ENCODE assay signal across 12 cellular contexts in the genomic region with DNA sequence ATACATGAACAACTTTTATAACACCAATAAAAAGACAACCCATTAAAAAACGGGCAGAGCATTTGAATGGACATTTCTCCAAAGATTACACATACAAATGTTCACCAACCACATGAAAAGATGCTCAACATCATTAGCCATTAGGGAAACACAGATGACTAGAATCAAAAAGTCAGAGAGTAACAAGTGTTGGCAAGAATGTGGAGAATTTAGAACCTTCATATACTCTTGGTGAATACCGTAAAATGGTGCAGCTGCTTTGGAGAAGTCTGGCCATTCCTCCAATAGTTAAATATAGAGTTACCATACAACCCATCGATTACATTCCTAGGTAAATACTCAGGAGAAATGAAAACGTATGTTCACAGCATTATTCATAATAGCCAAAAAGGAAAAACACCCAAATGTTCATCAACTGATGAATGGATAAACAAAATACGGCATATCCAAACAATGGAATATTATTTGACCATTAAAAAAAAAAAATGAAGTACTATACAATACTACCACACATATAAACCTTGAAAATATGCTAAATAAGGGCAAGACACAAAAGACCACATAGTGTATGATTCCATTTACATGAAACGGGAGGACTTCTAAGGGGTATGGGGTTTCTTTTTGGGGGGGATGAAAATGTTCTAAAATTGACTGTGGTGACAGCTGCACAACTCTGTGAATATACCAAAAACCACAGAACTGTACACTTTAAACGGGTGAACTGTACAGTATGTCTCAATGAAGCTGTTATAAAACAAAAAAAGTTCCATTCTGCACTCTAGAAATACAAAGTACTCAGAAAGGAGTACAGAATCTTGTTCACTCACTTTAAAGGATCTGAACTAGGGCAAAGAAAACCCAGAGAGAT. TPM values are rescaled to one million over a fixed set of nuclear protein-coding genes. Genes with fewer than 3 reads are reported as not detected.
DNase-seq lines count a peak whose midpoint lies in the region; ATAC-seq, FAIRE-seq and TF ChIP-seq lines count a peak whose summit lies in the region.
"Had no signal": no experiment of that assay in that cellular context is flagged by ENCODE, and none has a peak within 500 bp of the region (broad histone marks: within the 10 kb centered on the region; RNA-seq: fewer than 3 reads in every experiment).

No MANE protein-coding gene starts in this region.

- H3K4me1 ChIP-seq in A549 (peaks cover 70% of the 10 kb centered on the region), Loucy (ENCODE audit: insufficient read depth, low read length, poor library complexity, severe bottlenecking) (peaks cover 66% of the 10 kb centered on the region), endothelial cell of umbilical vein (ENCODE audit: control insufficient read depth, extremely low read depth, insufficient read depth, low read length) (peaks cover 45% of the 10 kb centered on the region)

- peaks cover 55% of the 10 kb centered on the region for H3K4me1 Mint-ChIP-seq in stimulated activated effector memory CD8-positive, alpha-beta T cell treated with anti-CD3 and anti-CD28 coated beads, Interleukin-12 subunit alpha, Interleukin-12 subunit beta, amount 100 ng/mL, for 72 hours
- peaks cover 44% of the 10 kb centered on the region for H3K4me1 Mint-ChIP-seq in activated T-cell treated with anti-CD3 and anti-CD28 coated beads, Interleukin-2, amount 50 U/mL, for 4 hours (ENCODE audit: low read depth)

- H3K9me3 Mint-ChIP-seq in stimulated activated effector memory CD8-positive, alpha-beta T cell treated with anti-CD3 and anti-CD28 coated beads, Interleukin-12 subunit alpha, Interleukin-12 subunit beta, amount 100 ng/mL, for 72 hours = no peaks in the 10 kb centered on the region
- H3K9me3 Mint-ChIP-seq in activated T-cell treated with anti-CD3 and anti-CD28 coated beads, Interleukin-2, amount 50 U/mL, for 4 hours = no peaks in the 10 kb centered on the region

- dilution Hi-C loops in endothelial cell of umbilical vein (cut with MboI; ENCODE audit: extremely low pct_ligation_motif_present, low sequenced_read_pairs) = no loop called here

- intact Hi-C loops in endothelial cell of umbilical vein (cut with micrococcal nuclease) = no loop called here

- no TSS peak for BruUV-seq in endothelial cell of umbilical vein (replicated peaks; lab: Mats Ljungman, UMichigan)

- H3K4me2 ChIP-seq in A549 (peak overlapping the region; percentile 93), Loucy (ENCODE audit: low read depth, low read length, poor library complexity, severe bottlenecking) (peak overlapping the region; percentile 87), endothelial cell of umbilical vein (ENCODE audit: insufficient read depth, low read length) (peak overlapping the region; percentile 99), neural cell (ENCODE audit: low read length) (peak overlapping the region; percentile 90)

- WGBS in A549 (ENCODE audit: missing lambda C conversion rate) = 67% methylated on average over 7 of the region's 7 CpGs

- H2AFZ ChIP-seq in Loucy (ENCODE audit: low read length) (no peak overlapping the region), endothelial cell of umbilical vein (ENCODE audit: low read depth, low read length) (no peak overlapping the region), neural cell (ENCODE audit: low read depth, low read length) (no peak overlapping the region)

- H3K27me3 Mint-ChIP-seq in activated T-cell treated with anti-CD3 and anti-CD28 coated beads, Interleukin-2, amount 50 U/mL, for 4 hours (ENCODE audit: low read depth) = no peaks in the 10 kb centered on the region
- H3K27me3 Mint-ChIP-seq: activated CD4-positive, alpha-beta T cell treated with anti-CD3 and anti-CD28 coated beads for 36 hours had no signal

- no peak overlapping the region for H3K27ac Mint-ChIP-seq in stimulated activated effector memory CD8-positive, alpha-beta T cell treated with anti-CD3 and anti-CD28 coated beads, Interleukin-12 subunit alpha, Interleukin-12 subunit beta, amount 100 ng/mL, for 72 hours
- H3K27ac Mint-ChIP-seq: activated CD4-positive, alpha-beta T cell treated with anti-CD3 and anti-CD28 coated beads for 36 hours had no signal

- no peaks in the 10 kb centered on the region for H3K9me1 ChIP-seq in endothelial cell of umbilical vein (replicated peaks; ENCODE audit: control insufficient read depth, extremely low read depth, insufficient read depth, low read length)

- no peaks in the 10 kb centered on the region for H3K9me2 ChIP-seq in Loucy (replicated peaks; ENCODE audit: low read depth, low read length)
- H3K9me2 ChIP-seq in neural cell (ENCODE audit: insufficient read depth, low read length) = no peaks in the 10 kb centered on the region

- TF ChIP-seq RAD21 in A549 (conservative IDR thresholded peaks at IDR 0.05 in 1 of 2, IDR thresholded peaks at IDR 0.05 in 1 of 2) = no peak
- TF ChIP-seq RAD21 in neural cell (conservative IDR thresholded peaks at IDR 0.05) = no peak

- TF ChIP-seq CTCF in A549 (IDR thresholded peaks at IDR 0.05) = no peak
- no peak for TF ChIP-seq CTCF in Loucy (conservative IDR thresholded peaks at IDR 0.05; ENCODE audit: low read length)
- no peak for TF ChIP-seq CTCF in endothelial cell of umbilical vein (IDR thresholded peaks at IDR 0.05; ENCODE audit: extremely low read depth in 1 of 2, insufficient read depth in 1 of 2, low read depth in 1 of 2, low read length in 2 of 2)
- no peak for TF ChIP-seq CTCF in neural cell (IDR thresholded peaks at IDR 0.05; ENCODE audit: poor library complexity, severe bottlenecking)

- FAIRE-seq in A549 (lab: Jason Lieb, UNC) (no peak), endothelial cell of umbilical vein (lab: Jason Lieb, UNC) (no peak)
- FAIRE-seq: H1 had no signal

- peaks cover 13% of the 10 kb centered on the region for H3F3A ChIP-seq in Loucy (ENCODE audit: low read depth)
- H3F3A ChIP-seq in neural cell (ENCODE audit: insufficient read depth, low read length, poor library complexity, severe bottlenecking) = peaks cover 11% of the 10 kb centered on the region

- H3K9ac ChIP-seq in Loucy (ENCODE audit: low read depth, low read length, poor library complexity, severe bottlenecking) (peak overlapping the region; percentile 85), endothelial cell of umbilical vein (replicated peaks; ENCODE audit: extremely low read depth, insufficient read depth, low read length) (no peak overlapping the region), neural cell (ENCODE audit: low read length) (peak overlapping the region; percentile 100)

- TF ChIP-seq POLR2A in A549 (IDR thresholded peaks at IDR 0.05; ENCODE audit: low read length) = no peak
- TF ChIP-seq POLR2A in endothelial cell of umbilical vein (IDR thresholded peaks at IDR 0.05; ENCODE audit: low read depth, low read length) = no peak

- no peaks in the 10 kb centered on the region for H3K27me3 ChIP-seq in Loucy (ENCODE audit: insufficient read depth, low read length, poor library complexity, severe bottlenecking)
- no peaks in the 10 kb centered on the region for H3K27me3 ChIP-seq in endothelial cell of umbilical vein (ENCODE audit: control insufficient read depth in 2 of 2, insufficient read depth in 2 of 2, low read length in 2 of 2)
- no peaks in the 10 kb centered on the region for H3K27me3 ChIP-seq in neural cell (ENCODE audit: insufficient read depth, low read depth, low read length)

- H3K36me3 ChIP-seq in Loucy (ENCODE audit: insufficient read depth, low read length) (no peaks in the 10 kb centered on the region), endothelial cell of umbilical vein (ENCODE audit: control insufficient read depth in 2 of 2, extremely low read depth in 1 of 2, insufficient read depth in 2 of 2, low read length in 2 of 2) (no peaks in the 10 kb centered on the region), neural cell (ENCODE audit: insufficient read depth, low read length) (no peaks in the 10 kb centered on the region)

- no peak for TF ChIP-seq EP300 in A549 (IDR thresholded peaks at IDR 0.05)
- TF ChIP-seq EP300 in neural cell (conservative IDR thresholded peaks at IDR 0.05; ENCODE audit: poor library complexity, severe bottlenecking) = no peak

- H3K4me3 Mint-ChIP-seq in stimulated activated effector memory CD8-positive, alpha-beta T cell treated with anti-CD3 and anti-CD28 coated beads, Interleukin-12 subunit alpha, Interleukin-12 subunit beta, amount 100 ng/mL, for 72 hours = no peak overlapping the region
- H3K4me3 Mint-ChIP-seq in activated T-cell treated with anti-CD3 and anti-CD28 coated beads, Interleukin-2, amount 50 U/mL, for 4 hours = no peak overlapping the region
- H3K4me3 Mint-ChIP-seq: activated CD4-positive, alpha-beta T cell treated with anti-CD3 and anti-CD28 coated beads for 36 hours had no signal

- H3K27ac ChIP-seq in A549 (peak overlapping the region in 1 of 2 experiments; percentile 34; a peak in 1 of 6 replicates), endothelial cell of umbilical vein (ENCODE audit: insufficient read depth, low read depth, low read length) (no peak overlapping the region), neural cell (ENCODE audit: low read length) (peak overlapping the region; percentile 94)

- H4K20me1 ChIP-seq in Loucy (ENCODE audit: insufficient read depth, low read length, poor library complexity, severe bottlenecking) = peaks cover 64% of the 10 kb centered on the region
- H4K20me1 ChIP-seq in endothelial cell of umbilical vein (replicated peaks; ENCODE audit: control insufficient read depth, extremely low read depth, insufficient read depth, low read length) = peaks cover 5% of the 10 kb centered on the region
- H4K20me1 ChIP-seq in neural cell (ENCODE audit: insufficient read depth) = peaks cover under 1% of the 10 kb centered on the region

- H3K4me3 ChIP-seq in A549 (no peak overlapping the region), Loucy (ENCODE audit: low read length, poor library complexity, severe bottlenecking) (peak overlapping the region; percentile 92), endothelial cell of umbilical vein (replicated peaks in 1 of 3; ENCODE audit: insufficient read depth in 1 of 3, low read depth in 1 of 3, low read length in 3 of 3) (peak overlapping the region in 1 of 3 experiments; percentile 91), neural cell (ENCODE audit: low read length) (peak overlapping the region; percentile 97)

- CTCF ChIA-PET in A549 (lab: Yijun Ruan, JAX) = interaction anchor here (1.8 to 6.2 kb wide), 2 partner anchors 10 to 63 kb away, joined by 6 to 35 read pairs; no protein-coding TSS in a partner anchor
- CTCF ChIA-PET in endothelial cell of umbilical vein (lab: Charles Lee) = interaction anchor here (0.7 to 1.4 kb wide), 2 partner anchors 14 to 36 kb away, joined by 3 to 4 read pairs; no protein-coding TSS in a partner anchor

- POLR2A ChIA-PET in A549 (lab: Yijun Ruan, JAX) = interaction anchor here (0.6 kb wide), 1 partner anchor 117 kb away, joined by 4 read pairs; no protein-coding TSS in a partner anchor
- POLR2A ChIA-PET in endothelial cell of umbilical vein (lab: Charles Lee) = no interaction called here

- H3K36me3 Mint-ChIP-seq in stimulated activated effector memory CD8-positive, alpha-beta T cell treated with anti-CD3 and anti-CD28 coated beads, Interleukin-12 subunit alpha, Interleukin-12 subunit beta, amount 100 ng/mL, for 72 hours = peaks cover 15% of the 10 kb centered on the region
- no peaks in the 10 kb centered on the region for H3K36me3 Mint-ChIP-seq in activated T-cell treated with anti-CD3 and anti-CD28 coated beads, Interleukin-2, amount 50 U/mL, for 4 hours (ENCODE audit: insufficient read depth)

- H3K9me3 ChIP-seq in A549 (no peaks in the 10 kb centered on the region), Loucy (ENCODE audit: insufficient read depth, low read depth, low read length) (no peaks in the 10 kb centered on the region), endothelial cell of umbilical vein (replicated peaks; ENCODE audit: control insufficient read depth, insufficient read depth, low read length) (no peaks in the 10 kb centered on the region), neural cell (ENCODE audit: low read length) (no peaks in the 10 kb centered on the region)

- DNase-seq in A549 (ENCODE audit: low read depth in 1 of 2, low spot score in 1 of 2) = no peak
- no peak for DNase-seq in endothelial cell of umbilical vein (ENCODE audit: low read depth, low spot score)
- no peak for DNase-seq in stimulated activated effector memory CD8-positive, alpha-beta T cell treated with anti-CD3 and anti-CD28 coated beads, Interleukin-12 subunit alpha, Interleukin-12 subunit beta, amount 100 ng/mL, for 72 hours (ENCODE audit: low spot score in 2 of 2)
- no peak for DNase-seq in activated T-cell treated with anti-CD3 and anti-CD28 coated beads, Interleukin-2, amount 50 U/mL, for 4 hours
- DNase-seq: activated CD4-positive, alpha-beta T cell treated with anti-CD3 and anti-CD28 coated beads for 36 hours; activated naive CD4-positive, alpha-beta T cell treated with Interleukin-2 at 50 U/mL for 16 hours; NCI-H345 had no signal

- H3K79me2 ChIP-seq in Loucy (ENCODE audit: insufficient read depth, low read length) (peaks cover 78% of the 10 kb centered on the region), endothelial cell of umbilical vein (ENCODE audit: control insufficient read depth, insufficient read depth, low read length) (peaks cover 80% of the 10 kb centered on the region), neural cell (replicated peaks; ENCODE audit: insufficient read depth, low read length) (peaks cover 70% of the 10 kb centered on the region)

- ATAC-seq in A549 (no peak), HG02678 (IDR thresholded peaks at IDR 0.05; ENCODE audit: unreplicated experiment) (no peak), HG02973 (IDR thresholded peaks at IDR 0.05; ENCODE audit: unreplicated experiment) (no peak)
- no peak for ATAC-seq in stimulated activated effector memory CD8-positive, alpha-beta T cell treated with anti-CD3 and anti-CD28 coated beads, Interleukin-12 subunit alpha, Interleukin-12 subunit beta, amount 100 ng/mL, for 72 hours
- ATAC-seq in activated T-cell treated with anti-CD3 and anti-CD28 coated beads, Interleukin-2, amount 50 U/mL, for 4 hours = no peak
- ATAC-seq: activated CD4-positive, alpha-beta T cell treated with anti-CD3 and anti-CD28 coated beads for 36 hours had no signal

RNA-seq across cellular contexts. Expression of a gene that starts 3.2 kb away (rescaled TPM):
- polyA plus RNA-seq in A549 (2011; rRNA removed) (245 and 296 TPM in 2 replicates), A549 (2017; fragmentation: RNase III; extraction: RNeasy Plus Mini Kit Qiagen cat#74134 plus additional on column Dnase treatment) (165 to 189 TPM (median 166 TPM) in 3 replicates), endothelial cell of umbilical vein (143 and 150 TPM in 2 replicates), neural cell (120 and 123 TPM in 2 replicates)
- 158 and 173 TPM in 2 replicates for polyA plus RNA-seq in A549 (2012; cell fraction: cytosol; rRNA removed)
- 116 and 183 TPM in 2 replicates for polyA plus RNA-seq in A549 (2012; cell fraction: nucleus; rRNA removed)
- 601 and 684 TPM in 2 replicates for polyA minus RNA-seq in A549 (2011; rRNA and poly(A)+ RNA removed)
- total RNA-seq in endothelial cell of umbilical vein = 212 and 240 TPM in 2 replicates
- 131 and 149 TPM in 2 replicates for polyA plus RNA-seq in endothelial cell of umbilical vein (2011; cell fraction: cytosol; rRNA removed)
- 163 and 178 TPM in 2 replicates for polyA plus RNA-seq in endothelial cell of umbilical vein (2011; cell fraction: nucleus; rRNA removed)
- 145 and 176 TPM in 2 replicates for polyA plus RNA-seq in endothelial cell of umbilical vein (2012)
- polyA minus RNA-seq in endothelial cell of umbilical vein (782 and 791 TPM in 2 replicates), neural cell (248 and 272 TPM in 2 replicates)
- 102 TPM for polyA minus RNA-seq in endothelial cell of umbilical vein (2011; cell fraction: cytosol; rRNA and poly(A)+ RNA removed)
- polyA minus RNA-seq in endothelial cell of umbilical vein (2011; cell fraction: nucleus; rRNA and poly(A)+ RNA removed) = 208 and 281 TPM in 2 replicates
- 10 to 100 TPM; 41.3 to 59.7 (median 47.7) TPM for total RNA-seq in activated T-cell treated with anti-CD3 and anti-CD28 coated beads, Interleukin-2, amount 50 U/mL, for 4 hours
